In genomic region chr15:33226559-33227181, GRCh38 we compare ENCODE assay signal across 9 cellular contexts. TPM values are rescaled to one million over a fixed set of nuclear protein-coding genes. Genes with fewer than 3 reads are reported as not detected.
DNase-seq lines count a peak whose midpoint lies in the region; ATAC-seq, FAIRE-seq and TF ChIP-seq lines count a peak whose summit lies in the region.
"Had no signal": no experiment of that assay in that cellular context is flagged by ENCODE, and none has a peak within 500 bp of the region (broad histone marks: within the 10 kb centered on the region; RNA-seq: fewer than 3 reads in every experiment).

No MANE protein-coding gene starts in this region.

- no peaks in the 10 kb centered on the region for H3K27me3 ChIP-seq in GM06990 (replicated peaks; ENCODE audit: control insufficient read depth, insufficient read depth, low read length)

- no peak overlapping the region for H3K27ac Mint-ChIP-seq in chondrocyte (ENCODE audit: unreplicated experiment)
- no peak overlapping the region for H3K27ac Mint-ChIP-seq in nephron
- H3K27ac Mint-ChIP-seq: dendritic cell treated with granulocyte-macrophage colony-stimulating factor and Interleukin-4, amounts not matched to agents 40 ng/mL and 50 ng/mL, for 4 days had no signal

- TF ChIP-seq CTCF in GM06990 (IDR thresholded peaks at IDR 0.05; ENCODE audit: insufficient read depth, low read length, poor library complexity, severe bottlenecking), result peak; percentile 45
- peak; percentile 64 for TF ChIP-seq CTCF in chondrocyte (IDR thresholded peaks at IDR 0.05)
- peak; percentile 20 to 33 (median 23) for TF ChIP-seq CTCF in nephron (IDR thresholded peaks at IDR 0.05; ENCODE audit: unreplicated experiment in 3 of 3)

- H3K4me3 ChIP-seq in GM06990 (replicated peaks; ENCODE audit: low read depth, low read length), result no peak overlapping the region

- no peak for FAIRE-seq in GM12892 (lab: Jason Lieb, UNC)

- H3K9me3 Mint-ChIP-seq in chondrocyte (ENCODE audit: low read depth) (no peaks in the 10 kb centered on the region), nephron (no peaks in the 10 kb centered on the region)
- H3K9me3 Mint-ChIP-seq: dendritic cell treated with granulocyte-macrophage colony-stimulating factor and Interleukin-4, amounts not matched to agents 40 ng/mL and 50 ng/mL, for 4 days had no signal

- DNase-seq in GM06990 (ENCODE audit: extremely low read depth, insufficient read length), result peak; percentile 9
- DNase-seq in H4 (ENCODE audit: low spot score), result peak; percentile 76
- peak; percentile 35 for DNase-seq in NCI-H1105 (lab: John Stamatoyannopoulos, UW)
- DNase-seq in activated CD4-positive, CD25-positive, alpha-beta regulatory T cell treated with anti-CD3 and anti-CD28 coated beads, Interleukin-2, amount 50 U/mL, for 16 hours (ENCODE audit: low read depth, low spot score), result peak; percentile 59
- no peak for DNase-seq in chondrocyte (ENCODE audit: low spot score)
- DNase-seq in GM12892 (ENCODE audit: insufficient read length), result no peak

- H3K4me1 Mint-ChIP-seq in chondrocyte (ENCODE audit: low read depth) (no peaks in the 10 kb centered on the region), nephron (no peaks in the 10 kb centered on the region)

- H3K36me3 Mint-ChIP-seq in chondrocyte (ENCODE audit: low read depth), result no peaks in the 10 kb centered on the region
- no peaks in the 10 kb centered on the region for H3K36me3 Mint-ChIP-seq in nephron (ENCODE audit: low read depth)

- no peak overlapping the region for H3K4me3 Mint-ChIP-seq in chondrocyte (ENCODE audit: unreplicated experiment)
- no peak overlapping the region for H3K4me3 Mint-ChIP-seq in nephron
- H3K4me3 Mint-ChIP-seq: dendritic cell treated with granulocyte-macrophage colony-stimulating factor and Interleukin-4, amounts not matched to agents 40 ng/mL and 50 ng/mL, for 4 days had no signal

- no peaks in the 10 kb centered on the region for H3K36me3 ChIP-seq in GM06990 (ENCODE audit: control insufficient read depth, insufficient read depth, low read length)

- no peak for TF ChIP-seq POLR2A in GM12892 (IDR thresholded peaks at IDR 0.05; ENCODE audit: low read depth, low read length)

- peaks cover 4% of the 10 kb centered on the region for H3K27me3 Mint-ChIP-seq in chondrocyte (ENCODE audit: low read depth)
- H3K27me3 Mint-ChIP-seq in nephron (ENCODE audit: low read depth), result no peaks in the 10 kb centered on the region

- ATAC-seq in HG03571 (IDR thresholded peaks at IDR 0.05; ENCODE audit: unreplicated experiment), result no peak

RNA-seq across cellular contexts. Expression of gene FMN1, which starts 32.2 kb away (rescaled TPM):
- 3.6 TPM in 2 replicates for total RNA-seq in H4 (2014; rRNA removed; shearing (Covaris generic))
- 4.0 to 6.6 TPM (median 4.8 TPM) in 3 replicates for total RNA-seq in chondrocyte
- polyA plus RNA-seq in GM12892 (2012; ENCODE audit: missing spikeins), result not detected

Comparison
In these comparisons a context has a peak if more than half of its experiments do, and no peak if none do; other contexts are left out.
1. DNase-seq: peak in GM06990 (single experiment), H4 (single experiment), NCI-H1105 (single experiment) and activated CD4-positive, CD25-positive, alpha-beta regulatory T cell treated with anti-CD3 and anti-CD28 coated beads, Interleukin-2, amount 50 U/mL, for 16 hours (single experiment); none in chondrocyte (single experiment) and GM12892 (single experiment).
2. Peak in every context shown above with its lines, with median percentiles within 50 percentile points of each other: CTCF ChIP-seq.